Comparison of ENCODE assay signal across 16 cellular contexts in genomic region chr12:116495260-116495659, GRCh38.
A peak's percentile ranks its signal among the peaks of the same experiment; 100 is the strongest.
DNase-seq lines count a peak whose midpoint lies in the region; ATAC-seq and TF ChIP-seq lines count a peak whose summit lies in the region.
"Had no signal": no experiment of that assay in that cellular context is flagged by ENCODE, and none has a peak within 500 bp of the region (broad histone marks: within the 10 kb centered on the region; RNA-seq: fewer than 3 reads in every experiment).

No MANE protein-coding gene starts in this region.

- peaks cover 0 to 3% of the 10 kb centered on the region in 2 donors for H3K4me1 ChIP-seq in breast epithelium
- no peaks in the 10 kb centered on the region for H3K4me1 ChIP-seq in lung (ENCODE audit: control insufficient read depth in 2 of 2, insufficient read depth in 2 of 2, low read length in 2 of 2)

- H3K27ac Mint-ChIP-seq in progenitor cell of endocrine pancreas: no peak overlapping the region
- no peak overlapping the region for H3K27ac Mint-ChIP-seq in stimulated activated naive B cell treated with anti-CD40 and anti-IgM and Interleukin-4, amounts not matched to agents 10 μg/mL and 1 μg/mL and 100 μg/mL, for 72 hours

- ATAC-seq in lung (ENCODE audit: insufficient read depth, low FRiP score): peak; percentile 58
- ATAC-seq in stimulated activated naive B cell treated with anti-CD40 and anti-IgM and Interleukin-4, amounts not matched to agents 10 μg/mL and 1 μg/mL and 100 μg/mL, for 72 hours (replicated peaks): no peak

- DNase-seq in AG08396 (ENCODE audit: low spot score) (peak; percentile 57), HT-29 (ENCODE audit: low spot score) (peak; percentile 47), breast epithelium (ENCODE audit: low spot score in 2 of 2) (peak; percentile 69 to 91), lung (ENCODE audit: low spot score) (peak; percentile 34), progenitor cell of endocrine pancreas (ENCODE audit: low spot score, unreplicated experiment) (no peak), NCI-H1436 treated with DMSO at 0.1 percent for 48 hours (lab: John Stamatoyannopoulos, UW) (no peak)
- DNase-seq in activated CD4-positive, alpha-beta T cell treated with anti-CD3 and anti-CD28 coated beads, Interleukin-2, amount 50 U/mL, for 4 hours: no peak
- DNase-seq in stimulated activated naive B cell treated with anti-CD40 and anti-IgM and Interleukin-4, amounts not matched to agents 10 μg/mL and 1 μg/mL and 100 μg/mL, for 72 hours: no peak
- DNase-seq: activated CD4-positive, alpha-beta T cell treated with anti-CD3 and anti-CD28 coated beads, Interleukin-2, amount 50 U/mL, for 1 hour; erythroblast; NCI-H1105; NCI-H82; stimulated activated CD4-positive, alpha-beta T cell treated with anti-CD3 and anti-CD28 coated beads, Interleukin-15, amount 100 ng/mL, for 24 hours had no signal

- H3K9me3 ChIP-seq in breast epithelium: no peaks in the 10 kb centered on the region
- H3K9me3 ChIP-seq in lung (ENCODE audit: control insufficient read depth in 2 of 2, insufficient read depth in 1 of 2, low read length in 1 of 2): peaks cover 0 to 2% of the 10 kb centered on the region in 2 donors

- H3K4me3 ChIP-seq in breast epithelium: no peak overlapping the region
- no peak overlapping the region for H3K4me3 ChIP-seq in lung
- H3K4me3 ChIP-seq: BLaER1 treated with 17β-estradiol and CSF1 and Interleukin-3, amounts not matched to agents 10 nM and 100 nM had no signal

- intact Hi-C loops in breast epithelium (cut with DNase I; ENCODE audit: low total_unique reads): no loop called here

- H3K4me1 Mint-ChIP-seq in progenitor cell of endocrine pancreas (ENCODE audit: low read depth): peaks cover 1% of the 10 kb centered on the region
- H3K4me1 Mint-ChIP-seq in stimulated activated naive B cell treated with anti-CD40 and anti-IgM and Interleukin-4, amounts not matched to agents 10 μg/mL and 1 μg/mL and 100 μg/mL, for 72 hours: peaks cover 9 to 11% of the 10 kb centered on the region in 2 donors
- H3K4me1 Mint-ChIP-seq: central memory CD8-positive, alpha-beta T cell; neural crest cell had no signal

- H3K27ac ChIP-seq in breast epithelium (peak overlapping the region; percentile 8 to 85), lung (ENCODE audit: low read depth in 1 of 2, low read length in 1 of 2) (no peak overlapping the region)
- H3K27ac ChIP-seq: BLaER1 treated with 17β-estradiol and CSF1 and Interleukin-3, amounts not matched to agents 10 nM and 100 nM had no signal

- TF ChIP-seq CTCF in breast epithelium (IDR thresholded peaks at IDR 0.05) (no peak), lung (IDR thresholded peaks at IDR 0.05; ENCODE audit: control extremely low read depth, extremely low read depth) (no peak), progenitor cell of endocrine pancreas (IDR thresholded peaks at IDR 0.05; ENCODE audit: unreplicated experiment) (no peak)

- H3K27me3 ChIP-seq in breast epithelium: no peaks in the 10 kb centered on the region
- no peaks in the 10 kb centered on the region for H3K27me3 ChIP-seq in lung (ENCODE audit: control insufficient read depth, insufficient read depth)
- H3K27me3 ChIP-seq: BLaER1 treated with 17β-estradiol and CSF1 and Interleukin-3, amounts not matched to agents 10 nM and 100 nM had no signal

- no peaks in the 10 kb centered on the region for H3K27me3 Mint-ChIP-seq in progenitor cell of endocrine pancreas
- H3K27me3 Mint-ChIP-seq in stimulated activated naive B cell treated with anti-CD40 and anti-IgM and Interleukin-4, amounts not matched to agents 10 μg/mL and 1 μg/mL and 100 μg/mL, for 72 hours: no peaks in the 10 kb centered on the region

- H3K4me3 Mint-ChIP-seq in progenitor cell of endocrine pancreas (ENCODE audit: low read depth): no peak overlapping the region
- no peak overlapping the region for H3K4me3 Mint-ChIP-seq in stimulated activated naive B cell treated with anti-CD40 and anti-IgM and Interleukin-4, amounts not matched to agents 10 μg/mL and 1 μg/mL and 100 μg/mL, for 72 hours
- H3K4me3 Mint-ChIP-seq: central memory CD8-positive, alpha-beta T cell; neural crest cell had no signal

- no peak for TF ChIP-seq POLR2A in breast epithelium (IDR thresholded peaks at IDR 0.05)

- H3K36me3 Mint-ChIP-seq in progenitor cell of endocrine pancreas (ENCODE audit: insufficient read depth): no peaks in the 10 kb centered on the region
- no peaks in the 10 kb centered on the region for H3K36me3 Mint-ChIP-seq in stimulated activated naive B cell treated with anti-CD40 and anti-IgM and Interleukin-4, amounts not matched to agents 10 μg/mL and 1 μg/mL and 100 μg/mL, for 72 hours

- WGBS in lung, 2 donors: 66 to 76% methylated on average over 2 of the region's 2 CpGs

- H3K9me3 Mint-ChIP-seq in progenitor cell of endocrine pancreas (ENCODE audit: low read depth): peaks cover 13% of the 10 kb centered on the region
- peaks cover 7 to 8% of the 10 kb centered on the region in 2 donors for H3K9me3 Mint-ChIP-seq in stimulated activated naive B cell treated with anti-CD40 and anti-IgM and Interleukin-4, amounts not matched to agents 10 μg/mL and 1 μg/mL and 100 μg/mL, for 72 hours
- H3K9me3 Mint-ChIP-seq: central memory CD8-positive, alpha-beta T cell; neural crest cell had no signal

- no peaks in the 10 kb centered on the region for H3K36me3 ChIP-seq in breast epithelium
- no peaks in the 10 kb centered on the region for H3K36me3 ChIP-seq in lung (ENCODE audit: control insufficient read depth in 2 of 2, insufficient read depth in 2 of 2, low read length in 2 of 2)
- H3K36me3 ChIP-seq: BLaER1 treated with 17β-estradiol and CSF1 and Interleukin-3, amounts not matched to agents 10 nM and 100 nM had no signal

Comparison
In these comparisons a context has a peak if more than half of its experiments do, and no peak if none do; other contexts are left out.
1. DNase-seq: peak in AG08396 (single experiment), HT-29 (single experiment), breast epithelium (2 of 2) and lung (single experiment); none in activated CD4-positive, alpha-beta T cell treated with anti-CD3 and anti-CD28 coated beads, Interleukin-2, amount 50 U/mL, for 4 hours (0 of 2), progenitor cell of endocrine pancreas (single experiment), stimulated activated naive B cell treated with anti-CD40 and anti-IgM and Interleukin-4, amounts not matched to agents 10 μg/mL and 1 μg/mL and 100 μg/mL, for 72 hours (single experiment) and NCI-H1436 treated with DMSO at 0.1 percent for 48 hours (single experiment).
2. H3K27ac ChIP-seq: peak in breast epithelium (2 of 2); none in lung (0 of 2).